In genomic region chr5:116506448-116506847, GRCh38 we compare ENCODE assay signal across 17 cellular contexts.
"Had no signal": no experiment of that assay in that cellular context is flagged by ENCODE, and none has a peak within 500 bp of the region (broad histone marks: within the 10 kb centered on the region; RNA-seq: fewer than 3 reads in every experiment).

No MANE protein-coding gene starts in this region.

- H3K4me1 Mint-ChIP-seq: activated naive CD8-positive, alpha-beta T cell treated with anti-CD3 and anti-CD28 coated beads for 36 hours; natural killer cell had no signal

- H3K9me3 ChIP-seq: colonic mucosa, lower lobe of right lung, neutrophil, ovary, prostate gland had no signal

- H3K27me3 ChIP-seq: colonic mucosa, dorsolateral prefrontal cortex, neutrophil, ovary had no signal

- H3K27me3 Mint-ChIP-seq: activated CD4-positive, alpha-beta memory T cell treated with anti-CD3 and anti-CD28 coated beads for 36 hours; activated naive CD8-positive, alpha-beta T cell treated with anti-CD3 and anti-CD28 coated beads for 36 hours had no signal

- H3K4me1 ChIP-seq: colonic mucosa, prostate gland had no signal

- H3K27ac Mint-ChIP-seq: activated CD4-positive, alpha-beta memory T cell treated with anti-CD3 and anti-CD28 coated beads for 36 hours; activated naive CD8-positive, alpha-beta T cell treated with anti-CD3 and anti-CD28 coated beads for 36 hours; natural killer cell had no signal

- H3K27ac ChIP-seq: colonic mucosa, epithelial cell of prostate, lower lobe of right lung, neutrophil, ovary, prostate gland had no signal

- ATAC-seq: left lobe of liver, lower lobe of right lung, natural killer cell had no signal

- DNase-seq: activated CD4-positive, alpha-beta memory T cell treated with anti-CD3 and anti-CD28 coated beads for 36 hours; activated CD4-positive, alpha-beta T cell treated with anti-CD3 and anti-CD28 coated beads for 48 hours; activated naive CD4-positive, alpha-beta T cell treated with Interleukin-2 at 50 U/mL for 16 hours; activated naive CD8-positive, alpha-beta T cell treated with anti-CD3 and anti-CD28 coated beads for 36 hours; activated T-cell treated with anti-CD3 and anti-CD28 coated beads, Interleukin-2, amount 50 U/mL, for 48 hours; colonic mucosa; dorsolateral prefrontal cortex; kidney; lower lobe of right lung; natural killer cell; stimulated activated CD4-positive, alpha-beta T cell treated with anti-CD3 and anti-CD28 coated beads, Interleukin-4, amount 100 ng/mL, for 24 hours; stimulated activated naive CD4-positive, alpha-beta T cell treated with Interleukin-2 at 50 U/mL for 16 hours had no signal

- H3K36me3 ChIP-seq: colonic mucosa, lower lobe of right lung, neutrophil, ovary, prostate gland had no signal

- H3K36me3 Mint-ChIP-seq: activated CD4-positive, alpha-beta memory T cell treated with anti-CD3 and anti-CD28 coated beads for 36 hours; activated naive CD8-positive, alpha-beta T cell treated with anti-CD3 and anti-CD28 coated beads for 36 hours; natural killer cell had no signal

- H3K4me3 Mint-ChIP-seq: activated CD4-positive, alpha-beta memory T cell treated with anti-CD3 and anti-CD28 coated beads for 36 hours; activated naive CD8-positive, alpha-beta T cell treated with anti-CD3 and anti-CD28 coated beads for 36 hours; natural killer cell had no signal

- H3K9me3 Mint-ChIP-seq: activated CD4-positive, alpha-beta memory T cell treated with anti-CD3 and anti-CD28 coated beads for 36 hours; activated naive CD8-positive, alpha-beta T cell treated with anti-CD3 and anti-CD28 coated beads for 36 hours; natural killer cell had no signal

- H3K4me3 ChIP-seq: colonic mucosa, dorsolateral prefrontal cortex, lower lobe of right lung, ovary, prostate gland had no signal
